ENCODE assay signal across 5 cellular contexts in genomic region chr7:92184294-92184693, GRCh38. TPM values are rescaled to one million over a fixed set of nuclear protein-coding genes. Genes with fewer than 3 reads are reported as not detected.
"Had no signal": no experiment of that assay in that cellular context is flagged by ENCODE, and none has a peak within 500 bp of the region (broad histone marks: within the 10 kb centered on the region; RNA-seq: fewer than 3 reads in every experiment).

No MANE protein-coding gene starts in this region.

RNA-seq across cellular contexts. Expression of gene LRRD1, which starts 5.4 kb away (rescaled TPM):
- total RNA-seq: HepG2, HT-29, HT1080 had no signal
- polyA plus RNA-seq: IgD-negative memory B cell, K562 had no signal
